ENCODE assay signal across 25 cellular contexts in the genomic region with DNA sequence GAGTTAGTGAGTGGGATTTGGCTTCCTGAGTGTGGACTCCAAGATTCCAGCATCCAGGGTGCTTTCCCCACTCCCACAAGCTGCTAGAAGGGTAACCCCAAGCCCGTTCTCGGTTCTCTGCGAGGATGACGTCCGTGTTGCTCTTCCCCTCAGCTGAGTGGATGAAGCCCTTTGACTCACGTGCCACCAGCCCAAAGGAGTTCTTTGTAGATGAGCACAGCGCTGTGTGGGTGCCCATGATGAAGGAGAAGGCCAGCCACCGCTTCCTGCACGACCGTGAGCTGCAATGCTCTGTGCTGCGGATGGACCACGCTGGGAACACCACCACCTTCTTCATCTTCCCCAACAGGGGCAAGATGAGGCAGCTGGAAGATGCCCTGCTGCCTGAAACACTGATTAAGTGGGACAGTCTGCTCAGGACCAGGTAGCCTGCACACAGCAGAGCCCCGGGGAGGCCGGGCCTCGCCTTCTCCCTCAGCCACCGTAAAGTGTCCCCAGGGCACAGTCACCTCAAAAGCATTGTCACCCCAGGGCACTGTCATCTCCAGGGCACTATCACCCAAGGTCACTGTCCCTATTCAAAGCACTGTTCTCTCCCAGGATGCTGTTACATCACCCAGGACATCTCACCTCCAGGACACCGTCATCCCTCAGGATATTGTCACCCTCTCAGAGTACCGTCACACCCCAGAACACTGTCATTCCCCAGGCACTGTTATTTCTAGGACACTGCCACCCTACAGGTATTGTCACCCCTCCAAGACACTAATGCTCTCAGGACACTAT. TPM values are rescaled to one million over a fixed set of nuclear protein-coding genes. Genes with fewer than 3 reads are reported as not detected.
DNase-seq lines count a peak whose midpoint lies in the region; ATAC-seq and TF ChIP-seq lines count a peak whose summit lies in the region.
"Had no signal": no experiment of that assay in that cellular context is flagged by ENCODE, and none has a peak within 500 bp of the region (broad histone marks: within the 10 kb centered on the region; RNA-seq: fewer than 3 reads in every experiment).

No MANE protein-coding gene starts in this region.

- no peaks in the 10 kb centered on the region for H3K4me1 ChIP-seq in HEK293 (ENCODE audit: control insufficient read depth, insufficient read depth, low read length)
- H3K4me1 ChIP-seq in RWPE2 (ENCODE audit: insufficient read depth, poor library complexity, severe bottlenecking) = no peaks in the 10 kb centered on the region
- H3K4me1 ChIP-seq in sigmoid colon = no peaks in the 10 kb centered on the region
- no peaks in the 10 kb centered on the region for H3K4me1 ChIP-seq in esophagus squamous epithelium
- no peaks in the 10 kb centered on the region for H3K4me1 ChIP-seq in tibial artery
- H3K4me1 ChIP-seq: Caco-2 had no signal

- POLR2A ChIA-PET in HEK293 (lab: Yijun Ruan, JAX) = no interaction called here

- no peaks in the 10 kb centered on the region for H3K36me3 ChIP-seq in HEK293 (ENCODE audit: control insufficient read depth in 2 of 2, insufficient read depth in 1 of 2, low read length in 2 of 2)
- H3K36me3 ChIP-seq in RWPE2 (ENCODE audit: low read depth) = no peaks in the 10 kb centered on the region
- no peaks in the 10 kb centered on the region for H3K36me3 ChIP-seq in sigmoid colon
- no peaks in the 10 kb centered on the region for H3K36me3 ChIP-seq in esophagus squamous epithelium
- H3K36me3 ChIP-seq in tibial artery = no peaks in the 10 kb centered on the region

- intact Hi-C loops in sigmoid colon (cut with DNase I) (no loop called here), esophagus squamous epithelium (cut with DNase I) (no loop called here), tibial artery (cut with DNase I; ENCODE audit: low total_unique reads) (no loop called here)

- TF ChIP-seq EP300 in sigmoid colon (IDR thresholded peaks at IDR 0.05) = no peak

- H3K4me3 ChIP-seq in HEK293 (ENCODE audit: low read depth, low read length) = no peak overlapping the region
- H3K4me3 ChIP-seq in RWPE2 (ENCODE audit: severe bottlenecking) = no peak overlapping the region
- H3K4me3 ChIP-seq in sigmoid colon = no peak overlapping the region
- no peak overlapping the region for H3K4me3 ChIP-seq in esophagus squamous epithelium
- H3K4me3 ChIP-seq in tibial artery = no peak overlapping the region
- H3K4me3 ChIP-seq: GM12878 had no signal

- H3K9me3 ChIP-seq in HEK293 (ENCODE audit: control insufficient read depth, insufficient read depth, low read depth, low read length) (no peaks in the 10 kb centered on the region), RWPE2 (ENCODE audit: severe bottlenecking) (no peaks in the 10 kb centered on the region), sigmoid colon (peaks cover 0 to 3% (median 0%) of the 10 kb centered on the region in 4 donors), esophagus squamous epithelium (peaks cover 0 to 9% (median 2%) of the 10 kb centered on the region in 3 donors), tibial artery (peaks cover 0 to under 1% (median 0%) of the 10 kb centered on the region in 3 donors)
- H3K9me3 ChIP-seq: Caco-2 had no signal

- H3K27ac ChIP-seq in HEK293 (ENCODE audit: extremely low read depth, low read depth, low read length) (no peak overlapping the region), RWPE2 (ENCODE audit: poor library complexity, severe bottlenecking) (no peak overlapping the region), sigmoid colon (no peak overlapping the region), esophagus squamous epithelium (no peak overlapping the region), tibial artery (no peak overlapping the region)
- H3K27ac ChIP-seq: KMS-11 had no signal

- TF ChIP-seq POLR2A in sigmoid colon (IDR thresholded peaks at IDR 0.05) (no peak), esophagus squamous epithelium (IDR thresholded peaks at IDR 0.05) (no peak)

- no peak for ATAC-seq in RWPE2 (ENCODE audit: low read depth)
- ATAC-seq: GM12878, HCT116 had no signal

- 90 to 92% methylated on average over 18 of the region's 18 CpGs for WGBS in sigmoid colon, 2 donors
- 85 to 97% methylated on average over 7 to 8 of the region's 18 CpGs for WGBS in esophagus squamous epithelium, 2 donors

- H3K27me3 ChIP-seq in RWPE2 (ENCODE audit: insufficient read depth, poor library complexity, severe bottlenecking) = no peaks in the 10 kb centered on the region
- H3K27me3 ChIP-seq in sigmoid colon = no peaks in the 10 kb centered on the region
- H3K27me3 ChIP-seq in esophagus squamous epithelium = no peaks in the 10 kb centered on the region
- H3K27me3 ChIP-seq in tibial artery = no peaks in the 10 kb centered on the region

- DNase-seq in RWPE2 (ENCODE audit: low spot score) = peak; percentile 49
- DNase-seq in mesenteric fat pad (ENCODE audit: low spot score) = peak; percentile 64
- DNase-seq in sigmoid colon = peak; percentile 30
- no peak for DNase-seq in esophagus squamous epithelium (lab: John Stamatoyannopoulos, UW)
- DNase-seq in tibial artery = no peak
- DNase-seq in NCI-H1930 (lab: John Stamatoyannopoulos, UW) = no peak
- DNase-seq: C1 segment of cervical spinal cord; Caco-2; CD4-positive, alpha-beta memory T cell; GDM1; NCI-H1092; NCI-H1417 treated with DMSO at 0.1 percent for 48 hours; NCI-H1694 treated with DMSO at 0.1 percent for 48 hours; NCI-H2081 treated with DMSO at 0.1 percent for 48 hours; NCI-H2171; NCI-H226; NCI-H510A; NCI-H69; RPMI8226; SHP77 had no signal

- CTCF ChIA-PET in HEK293 (lab: Yijun Ruan, JAX) = no interaction called here

- TF ChIP-seq CTCF in HEK293 (tag by site-specific recombination; IDR thresholded peaks at IDR 0.05) (no peak), RWPE2 (IDR thresholded peaks at IDR 0.05; ENCODE audit: poor library complexity, severe bottlenecking) (no peak), sigmoid colon (IDR thresholded peaks at IDR 0.05) (no peak), esophagus squamous epithelium (IDR thresholded peaks at IDR 0.05) (no peak), tibial artery (IDR thresholded peaks at IDR 0.05) (no peak)

TF ChIP-seq in HEK293, 187 proteins besides CTCF, POLR2A, EP300 and RAD21:
- no peak for TF ChIP-seq ZNF626 (tag by site-specific recombination; IDR thresholded peaks at IDR 0.05)
- no peak for TF ChIP-seq ZFP37 (tag by site-specific recombination; IDR thresholded peaks at IDR 0.05)
- TF ChIP-seq ZNF747 (tag by site-specific recombination; IDR thresholded peaks at IDR 0.05) = no peak
- TF ChIP-seq ZNF433 (tag by site-specific recombination; IDR thresholded peaks at IDR 0.05; ENCODE audit: low read depth) = 0 out of 2 replicates have a peak, but pooled peaks have one; percentile 5
- no peak for TF ChIP-seq ZNF768 (tag by site-specific recombination; IDR thresholded peaks at IDR 0.05)

RNA-seq across cellular contexts. Expression of a gene that starts 31.3 kb away (rescaled TPM):
- total RNA-seq in mesenteric fat pad = 139 TPM
- total RNA-seq in sigmoid colon = 100 to 1,000 TPM in 1 of 4 donors, 10 to 100 TPM in 3; 80.9 to 233 (median 97.9) TPM
- 10 to 100 TPM in 2 of 3 donors, 1 to 10 TPM in 1; 2.3 to 94.5 (median 59.5) TPM for polyA plus RNA-seq in sigmoid colon
- 100 to 1,000 TPM in 1 of 4 donors, 10 to 100 TPM in 2, 1 to 10 TPM in 1; 3.3 to 223 (median 54.8) TPM for total RNA-seq in esophagus squamous epithelium
- total RNA-seq: CD4-positive, alpha-beta memory T cell had no signal
- polyA plus RNA-seq: CD4-positive, alpha-beta memory T cell; GM12878; IgD-negative memory B cell had no signal

Comparison
In these comparisons a context has a peak if more than half of its experiments do, and no peak if none do; other contexts are left out.
1. DNase-seq: peak in RWPE2 (single experiment), mesenteric fat pad (single experiment) and sigmoid colon (single experiment); none in esophagus squamous epithelium (single experiment), tibial artery (0 of 2) and NCI-H1930 (0 of 2).